8 cellular contexts compared by ENCODE assay signal in genomic region chr20:51594999-51595532, GRCh38. TPM values are rescaled to one million over a fixed set of nuclear protein-coding genes. Genes with fewer than 3 reads are reported as not detected.
DNase-seq lines count a peak whose midpoint lies in the region; ATAC-seq, FAIRE-seq and TF ChIP-seq lines count a peak whose summit lies in the region.

No MANE protein-coding gene starts in this region.

- H3K4me1 Mint-ChIP-seq in activated naive CD8-positive, alpha-beta T cell treated with anti-CD3 and anti-CD28 coated beads, Interleukin-2, amount 10 ng/mL, durations not matched to agents 7 days and 5 days = peaks cover 19% of the 10 kb centered on the region

- FAIRE-seq in GM12891 (lab: Jason Lieb, UNC) = peak; percentile 48

- intact Hi-C loops in cardiac septum (cut with DNase I) = loop anchor here (2.0 to 10.0 kb wide), 2 partner anchors 222 to 610 kb away; no protein-coding TSS in a partner anchor

- POLR2A ChIA-PET in activated naive CD8-positive, alpha-beta T cell treated with anti-CD3 and anti-CD28 coated beads, Interleukin-2, amount 10 ng/mL, durations not matched to agents 7 days and 5 days (lab: Charles Lee) = interaction anchor here (0.7 to 1.1 kb wide), 4 partner anchors 52 to 213 kb away, joined by 3 to 6 read pairs (median 3); partner anchors contain the start of gene NFATC2

- H3K36me3 Mint-ChIP-seq in activated naive CD8-positive, alpha-beta T cell treated with anti-CD3 and anti-CD28 coated beads, Interleukin-2, amount 10 ng/mL, durations not matched to agents 7 days and 5 days = no peaks in the 10 kb centered on the region

- peaks cover 8% of the 10 kb centered on the region for H3K27me3 Mint-ChIP-seq in activated naive CD8-positive, alpha-beta T cell treated with anti-CD3 and anti-CD28 coated beads, Interleukin-2, amount 10 ng/mL, durations not matched to agents 7 days and 5 days

- no peaks in the 10 kb centered on the region for H3K9me3 Mint-ChIP-seq in activated naive CD8-positive, alpha-beta T cell treated with anti-CD3 and anti-CD28 coated beads, Interleukin-2, amount 10 ng/mL, durations not matched to agents 7 days and 5 days

- H3K4me3 Mint-ChIP-seq in activated naive CD8-positive, alpha-beta T cell treated with anti-CD3 and anti-CD28 coated beads, Interleukin-2, amount 10 ng/mL, durations not matched to agents 7 days and 5 days = peak overlapping the region; percentile 56

- DNase-seq in GM12891 (ENCODE audit: insufficient read length, low spot score) = peak; percentile 54
- DNase-seq in NCI-H1417 (lab: John Stamatoyannopoulos, UW) = peak; percentile 62 to 88 (median 75)
- DNase-seq in SW 1271 (lab: John Stamatoyannopoulos, UW) = peak; percentile 66 to 88
- peak; percentile 73 for DNase-seq in activated naive CD8-positive, alpha-beta T cell treated with anti-CD3 and anti-CD28 coated beads, Interleukin-2, amount 10 ng/mL, durations not matched to agents 7 days and 5 days
- peak; percentile 92 for DNase-seq in cardiac septum (ENCODE audit: low spot score)
- peak; percentile 86 for DNase-seq in putamen (ENCODE audit: low spot score)
- DNase-seq in DMS79 treated with DMSO at 0.1 percent for 48 hours (lab: John Stamatoyannopoulos, UW) = no peak

- no peak for TF ChIP-seq POLR2A in GM12891 (IDR thresholded peaks at IDR 0.05; ENCODE audit: low read depth, low read length)

- peak; percentile 77 for ATAC-seq in HG02763 (IDR thresholded peaks at IDR 0.05; ENCODE audit: unreplicated experiment)
- peak; percentile 96 for ATAC-seq in activated naive CD8-positive, alpha-beta T cell treated with anti-CD3 and anti-CD28 coated beads, Interleukin-2, amount 10 ng/mL, durations not matched to agents 7 days and 5 days (ENCODE audit: low read depth)

- peak overlapping the region; percentile 75 for H3K27ac Mint-ChIP-seq in activated naive CD8-positive, alpha-beta T cell treated with anti-CD3 and anti-CD28 coated beads, Interleukin-2, amount 10 ng/mL, durations not matched to agents 7 days and 5 days

TF ChIP-seq in GM12891, 5 proteins besides CTCF, POLR2A, EP300 and RAD21:
- TF ChIP-seq POU2F2 (IDR thresholded peaks at IDR 0.05; ENCODE audit: low read depth, low read length) (no peak; the same call in 1 of the 2 replicates), SPI1 (IDR thresholded peaks at IDR 0.05; ENCODE audit: low read depth, low read length) (0 out of 2 replicates have a peak, but pooled peaks have one; percentile 9), POLR2AphosphoS5 (IDR thresholded peaks at IDR 0.05; ENCODE audit: low read depth, low read length) (no peak), TAF1 (IDR thresholded peaks at IDR 0.05; ENCODE audit: low read depth, low read length) (no peak), PAX5 (IDR thresholded peaks at IDR 0.05; ENCODE audit: insufficient read depth, low read length, severe bottlenecking) (no peak)

RNA-seq across cellular contexts. Expression of gene NFATC2, which starts 52.5 kb away (rescaled TPM):
- 0.39 TPM for polyA plus RNA-seq in GM12891 (2012; ENCODE audit: low read depth, missing spikeins)
- total RNA-seq in activated naive CD8-positive, alpha-beta T cell treated with anti-CD3 and anti-CD28 coated beads, Interleukin-2, amount 10 ng/mL, durations not matched to agents 7 days and 5 days = 10 to 100 TPM; 58.9 to 62.3 TPM
- total RNA-seq in cardiac septum = 4.3 TPM

Comparison
In these comparisons a context has a peak if more than half of its experiments do, and no peak if none do; other contexts are left out.
1. RNA of gene NFATC2, which starts 52.5 kb away (total RNA-seq): 58.9 to 62.3 TPM in activated naive CD8-positive, alpha-beta T cell treated with anti-CD3 and anti-CD28 coated beads, Interleukin-2, amount 10 ng/mL, durations not matched to agents 7 days and 5 days; 4.3 TPM in cardiac septum (single experiment); every median in the first group is over 10 times any median in the second.